In genomic region chr12:76559277-76560082, GRCh38 we compare ENCODE assay signal across 7 cellular contexts.
DNase-seq lines count a peak whose midpoint lies in the region; ATAC-seq and TF ChIP-seq lines count a peak whose summit lies in the region.

OSBPL8 (minus strand) TSS chr12:76559771; CDS start chr12:76487551, 72,220 bp downstream.

- peak; percentile 72 for DNase-seq in NCI-H2029 treated with DMSO at 0.1 percent for 48 hours (lab: John Stamatoyannopoulos, UW)
- DNase-seq in T-helper 9 cell = peak; percentile 96
- DNase-seq in astrocyte of the hippocampus (ENCODE audit: low read depth, low spot score) = peak; percentile 97
- peak; percentile 90 to 95 for DNase-seq in hippocampal formation (lab: John Stamatoyannopoulos, UW)
- peak; percentile 54 for DNase-seq in retinal pigment epithelial cell (ENCODE audit: low read depth)

- peak within 1 kb of the TSS; percentile 96 for H3K4me3 ChIP-seq in retinal pigment epithelial cell (ENCODE audit: low read length)

- TF ChIP-seq CTCF in retinal pigment epithelial cell (conservative IDR thresholded peaks at IDR 0.05; ENCODE audit: low read depth, low read length) = peak; percentile 21

- ATAC-seq in GM18508 (IDR thresholded peaks at IDR 0.05; ENCODE audit: insufficient read depth, unreplicated experiment) = peak; percentile 53
- ATAC-seq in HG03025 (IDR thresholded peaks at IDR 0.05; ENCODE audit: low FRiP score, unreplicated experiment) = peak; percentile 79

Comparison
In these comparisons a context has a peak if more than half of its experiments do, and no peak if none do; other contexts are left out.
1. Peak in every context shown above with its lines: DNase-seq, ATAC-seq and H3K4me3 ChIP-seq.